Comparison of ENCODE assay signal across 1 cellular context in the genomic region with DNA sequence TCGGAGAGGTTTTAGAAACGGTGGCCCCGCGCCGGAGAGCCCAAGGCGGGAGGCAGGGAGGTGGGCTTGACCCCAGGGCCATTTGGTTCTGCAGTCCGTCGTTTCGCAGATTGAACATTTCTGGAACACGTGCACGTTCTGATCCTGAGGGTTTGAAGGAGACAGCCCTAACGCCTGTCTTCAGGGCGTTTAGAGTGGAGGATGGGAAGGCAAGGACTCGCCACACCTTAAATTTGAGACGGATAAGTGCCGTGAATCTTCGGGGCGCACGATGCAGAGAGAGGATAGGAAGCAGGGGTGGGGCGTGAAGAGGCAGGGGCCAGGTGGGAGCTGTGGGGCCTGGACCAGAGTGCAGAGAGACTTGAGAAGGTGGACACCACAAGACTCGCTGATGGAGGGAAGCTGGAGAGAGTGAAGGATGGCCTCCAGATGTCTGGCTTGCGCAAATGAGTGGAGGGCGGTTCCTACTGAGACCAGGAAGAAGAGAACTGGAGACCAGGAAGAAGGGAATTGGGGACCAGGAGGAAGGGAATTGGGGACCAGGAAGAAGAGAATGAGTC.
TF ChIP-seq lines count a peak whose summit lies in the region.

No MANE protein-coding gene starts in this region.

TF ChIP-seq in K562, 482 proteins besides CTCF, POLR2A, EP300 and RAD21:
- TF ChIP-seq ZNF740 (CRISPR knock-in tag; IDR thresholded peaks at IDR 0.05), result no peak
- TF ChIP-seq ZNF740 (tag; IDR thresholded peaks at IDR 0.05), result 0 out of 4 replicates have a peak, but pooled peaks of 1 of the 2 experiments have one; percentile 3
- no peak for TF ChIP-seq ELK1 (CRISPR knock-in tag; IDR thresholded peaks at IDR 0.05)
- TF ChIP-seq, protein P1, sequence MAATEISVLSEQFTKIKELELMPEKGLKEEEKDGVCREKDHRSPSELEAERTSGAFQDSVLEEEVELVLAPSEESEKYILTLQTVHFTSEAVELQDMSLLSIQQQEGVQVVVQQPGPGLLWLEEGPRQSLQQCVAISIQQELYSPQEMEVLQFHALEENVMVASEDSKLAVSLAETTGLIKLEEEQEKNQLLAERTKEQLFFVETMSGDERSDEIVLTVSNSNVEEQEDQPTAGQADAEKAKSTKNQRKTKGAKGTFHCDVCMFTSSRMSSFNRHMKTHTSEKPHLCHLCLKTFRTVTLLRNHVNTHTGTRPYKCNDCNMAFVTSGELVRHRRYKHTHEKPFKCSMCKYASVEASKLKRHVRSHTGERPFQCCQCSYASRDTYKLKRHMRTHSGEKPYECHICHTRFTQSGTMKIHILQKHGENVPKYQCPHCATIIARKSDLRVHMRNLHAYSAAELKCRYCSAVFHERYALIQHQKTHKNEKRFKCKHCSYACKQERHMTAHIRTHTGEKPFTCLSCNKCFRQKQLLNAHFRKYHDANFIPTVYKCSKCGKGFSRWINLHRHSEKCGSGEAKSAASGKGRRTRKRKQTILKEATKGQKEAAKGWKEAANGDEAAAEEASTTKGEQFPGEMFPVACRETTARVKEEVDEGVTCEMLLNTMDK (IDR thresholded peaks at IDR 0.05; ENCODE audit: borderline replicate concordance, insufficient read depth, low read depth, low read length, poor library complexity, severe bottlenecking), result no peak
- TF ChIP-seq UBTF (IDR thresholded peaks at IDR 0.05; ENCODE audit: borderline replicate concordance in 1 of 2, low read depth in 2 of 2, low read length in 2 of 2), result no peak
- no peak for TF ChIP-seq FOXM1 (IDR thresholded peaks at IDR 0.05; ENCODE audit: low read depth)
- 0 out of 2 replicates have a peak, but pooled peaks have one; percentile 20 for TF ChIP-seq FOXM1 (CRISPR knock-in tag; IDR thresholded peaks at IDR 0.05; ENCODE audit: low read depth)
- no peak for TF ChIP-seq MYC (IDR thresholded peaks at IDR 0.05; ENCODE audit: low read depth, low read length)
- no peak for TF ChIP-seq MYC (CRISPR knock-in tag; IDR thresholded peaks at IDR 0.05; ENCODE audit: borderline replicate concordance, low read depth)
- TF ChIP-seq STAT5B (CRISPR knock-in tag; IDR thresholded peaks at IDR 0.05), result no peak
- TF ChIP-seq, protein P2, sequence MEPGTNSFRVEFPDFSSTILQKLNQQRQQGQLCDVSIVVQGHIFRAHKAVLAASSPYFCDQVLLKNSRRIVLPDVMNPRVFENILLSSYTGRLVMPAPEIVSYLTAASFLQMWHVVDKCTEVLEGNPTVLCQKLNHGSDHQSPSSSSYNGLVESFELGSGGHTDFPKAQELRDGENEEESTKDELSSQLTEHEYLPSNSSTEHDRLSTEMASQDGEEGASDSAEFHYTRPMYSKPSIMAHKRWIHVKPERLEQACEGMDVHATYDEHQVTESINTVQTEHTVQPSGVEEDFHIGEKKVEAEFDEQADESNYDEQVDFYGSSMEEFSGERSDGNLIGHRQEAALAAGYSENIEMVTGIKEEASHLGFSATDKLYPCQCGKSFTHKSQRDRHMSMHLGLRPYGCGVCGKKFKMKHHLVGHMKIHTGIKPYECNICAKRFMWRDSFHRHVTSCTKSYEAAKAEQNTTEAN (CRISPR knock-in tag; IDR thresholded peaks at IDR 0.05), result no peak
- TF ChIP-seq SETDB1 (IDR thresholded peaks at IDR 0.05; ENCODE audit: low read length), result no peak
- TF ChIP-seq ZNF354B (CRISPR knock-in tag; IDR thresholded peaks at IDR 0.05), result no peak
- no peak for TF ChIP-seq ZC3H11A (IDR thresholded peaks at IDR 0.05; ENCODE audit: low read depth, low read length)
- TF ChIP-seq MCM2 (IDR thresholded peaks at IDR 0.05; ENCODE audit: low read depth), result no peak
- no peak for TF ChIP-seq COPS2 (conservative IDR thresholded peaks at IDR 0.05)
- TF ChIP-seq, protein P3, sequence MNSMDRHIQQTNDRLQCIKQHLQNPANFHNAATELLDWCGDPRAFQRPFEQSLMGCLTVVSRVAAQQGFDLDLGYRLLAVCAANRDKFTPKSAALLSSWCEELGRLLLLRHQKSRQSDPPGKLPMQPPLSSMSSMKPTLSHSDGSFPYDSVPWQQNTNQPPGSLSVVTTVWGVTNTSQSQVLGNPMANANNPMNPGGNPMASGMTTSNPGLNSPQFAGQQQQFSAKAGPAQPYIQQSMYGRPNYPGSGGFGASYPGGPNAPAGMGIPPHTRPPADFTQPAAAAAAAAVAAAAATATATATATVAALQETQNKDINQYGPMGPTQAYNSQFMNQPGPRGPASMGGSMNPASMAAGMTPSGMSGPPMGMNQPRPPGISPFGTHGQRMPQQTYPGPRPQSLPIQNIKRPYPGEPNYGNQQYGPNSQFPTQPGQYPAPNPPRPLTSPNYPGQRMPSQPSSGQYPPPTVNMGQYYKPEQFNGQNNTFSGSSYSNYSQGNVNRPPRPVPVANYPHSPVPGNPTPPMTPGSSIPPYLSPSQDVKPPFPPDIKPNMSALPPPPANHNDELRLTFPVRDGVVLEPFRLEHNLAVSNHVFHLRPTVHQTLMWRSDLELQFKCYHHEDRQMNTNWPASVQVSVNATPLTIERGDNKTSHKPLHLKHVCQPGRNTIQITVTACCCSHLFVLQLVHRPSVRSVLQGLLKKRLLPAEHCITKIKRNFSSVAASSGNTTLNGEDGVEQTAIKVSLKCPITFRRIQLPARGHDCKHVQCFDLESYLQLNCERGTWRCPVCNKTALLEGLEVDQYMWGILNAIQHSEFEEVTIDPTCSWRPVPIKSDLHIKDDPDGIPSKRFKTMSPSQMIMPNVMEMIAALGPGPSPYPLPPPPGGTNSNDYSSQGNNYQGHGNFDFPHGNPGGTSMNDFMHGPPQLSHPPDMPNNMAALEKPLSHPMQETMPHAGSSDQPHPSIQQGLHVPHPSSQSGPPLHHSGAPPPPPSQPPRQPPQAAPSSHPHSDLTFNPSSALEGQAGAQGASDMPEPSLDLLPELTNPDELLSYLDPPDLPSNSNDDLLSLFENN (IDR thresholded peaks at IDR 0.05; ENCODE audit: low read depth in 2 of 2, low read length in 2 of 2), result no peak
- no peak for TF ChIP-seq MEF2A (IDR thresholded peaks at IDR 0.05; ENCODE audit: control insufficient read depth, low read depth, low read length)
- no peak for TF ChIP-seq HMG20A (CRISPR knock-in tag; conservative IDR thresholded peaks at IDR 0.05)
- TF ChIP-seq TAF7 (tag; IDR thresholded peaks at IDR 0.05), result no peak
- TF ChIP-seq POLR2AphosphoS2 (IDR thresholded peaks at IDR 0.05; ENCODE audit: low read length), result no peak
- no peak for TF ChIP-seq ZNF717 (CRISPR knock-in tag; IDR thresholded peaks at IDR 0.05)
- 0 out of 4 replicates have a peak, but pooled peaks of 1 of the 2 experiments have one; percentile 6 for TF ChIP-seq TEAD1 (CRISPR knock-in tag; IDR thresholded peaks at IDR 0.05)
- no peak for TF ChIP-seq HDAC8 (tag; IDR thresholded peaks at IDR 0.05)
- TF ChIP-seq CHD4 (IDR thresholded peaks at IDR 0.05; ENCODE audit: insufficient read depth, insufficient replicate concordance, low read depth, low read length, poor library complexity, severe bottlenecking), result no peak
- no peak for TF ChIP-seq PTRF (tag; IDR thresholded peaks at IDR 0.05)
- 0 out of 2 replicates have a peak, but pooled peaks have one; percentile 4 for TF ChIP-seq ZNF12 (CRISPR knock-in tag; IDR thresholded peaks at IDR 0.05)
TF ChIP-seq in K562: peak in this region for 4.
